In the genomic region with DNA sequence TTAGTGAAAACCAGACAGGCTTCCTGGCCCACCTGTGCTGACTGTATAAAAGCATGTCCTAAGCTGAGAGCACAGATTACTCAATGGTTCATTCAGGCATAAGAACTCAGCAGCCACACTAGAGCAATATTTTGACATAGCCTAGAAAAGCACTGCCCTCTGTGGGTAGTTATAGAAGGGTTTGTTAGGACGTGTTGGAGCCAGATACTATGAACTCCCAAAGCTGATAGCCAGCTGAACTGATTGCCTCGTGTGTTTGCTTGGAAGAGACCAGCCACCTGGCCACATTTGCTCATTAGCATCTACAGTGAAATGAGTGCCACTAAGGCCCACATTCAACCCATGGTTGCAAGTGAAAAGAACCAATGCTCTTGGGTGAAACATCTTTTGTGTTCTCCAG, we compare ENCODE assay signal across 18 cellular contexts. TPM values are rescaled to one million over a fixed set of nuclear protein-coding genes. Genes with fewer than 3 reads are reported as not detected.
A peak's percentile ranks its signal among the peaks of the same experiment; 100 is the strongest.
DNase-seq lines count a peak whose midpoint lies in the region; FAIRE-seq lines count a peak whose summit lies in the region.
"Had no signal": no experiment of that assay in that cellular context is flagged by ENCODE, and none has a peak within 500 bp of the region (broad histone marks: within the 10 kb centered on the region; RNA-seq: fewer than 3 reads in every experiment).

No MANE protein-coding gene starts in this region.

- no peak overlapping the region for H2BK120ac ChIP-seq in neuronal stem cell (ENCODE audit: low read depth, low read length)

- no peaks in the 10 kb centered on the region for H3K27me3 ChIP-seq in neuronal stem cell (ENCODE audit: control insufficient read depth in 3 of 3, insufficient read depth in 3 of 3, low read depth in 1 of 3, low read length in 3 of 3)
- H3K27me3 ChIP-seq: colonic mucosa, esophagus muscularis mucosa had no signal

- H3K14ac ChIP-seq in neuronal stem cell (ENCODE audit: low read length): no peak overlapping the region

- no peaks in the 10 kb centered on the region for H3K79me1 ChIP-seq in neuronal stem cell (ENCODE audit: low read depth, low read length)

- H3K4me2 ChIP-seq in neuronal stem cell (ENCODE audit: insufficient read depth, low read length, poor library complexity, severe bottlenecking): no peak overlapping the region

- no peak overlapping the region for H3K4ac ChIP-seq in neuronal stem cell (ENCODE audit: low read length)

- no peak overlapping the region for H3K4me3 ChIP-seq in neuronal stem cell (ENCODE audit: low read length in 2 of 2)
- H3K4me3 ChIP-seq: colonic mucosa, esophagus muscularis mucosa, lung had no signal

- FAIRE-seq in frontal cortex (lab: Jason Lieb, UNC): no peak
- FAIRE-seq: RCC 7860 had no signal

- no peak overlapping the region for H2AK5ac ChIP-seq in neuronal stem cell (ENCODE audit: low read depth, low read length)

- WGBS in neuronal stem cell (ENCODE audit: extremely low coverage in 2 of 2, insufficient read length in 2 of 2, insufficient replicate concordance in 1 of 2), 2 donors: no CpG with 5 or more reads among the region's 2 CpGs

- no peak overlapping the region for H2BK5ac ChIP-seq in neuronal stem cell (ENCODE audit: low read length)

- peak overlapping the region; percentile 58 for H2AFZ ChIP-seq in neuronal stem cell (ENCODE audit: low read length)

- no peak overlapping the region for H4K91ac ChIP-seq in neuronal stem cell (ENCODE audit: low read depth, low read length, poor library complexity)

- H3K9me3 ChIP-seq in neuronal stem cell (replicated peaks in 1 of 2; ENCODE audit: control insufficient read depth in 2 of 2, insufficient read depth in 1 of 2, low read depth in 1 of 2, low read length in 2 of 2): no peaks in the 10 kb centered on the region
- H3K9me3 ChIP-seq: colonic mucosa, esophagus muscularis mucosa had no signal

- H3K4me1 ChIP-seq in neuronal stem cell (ENCODE audit: control insufficient read depth in 2 of 2, insufficient read depth in 1 of 2, low read depth in 1 of 2, low read length in 2 of 2): no peaks in the 10 kb centered on the region
- H3K4me1 ChIP-seq: colonic mucosa, esophagus muscularis mucosa had no signal

- H3K9ac ChIP-seq in neuronal stem cell (ENCODE audit: low read depth, low read length, poor library complexity): no peak overlapping the region

- H2BK12ac ChIP-seq in neuronal stem cell (ENCODE audit: low read length): no peak overlapping the region

- no peak overlapping the region for H3K23ac ChIP-seq in neuronal stem cell (ENCODE audit: low read depth, low read length, poor library complexity)

- H3K18ac ChIP-seq in neuronal stem cell (ENCODE audit: low read length): no peak overlapping the region

- H3K36me3 ChIP-seq in neuronal stem cell (replicated peaks in 1 of 2; ENCODE audit: control insufficient read depth in 2 of 2, insufficient read depth in 2 of 2, low read length in 2 of 2): no peaks in the 10 kb centered on the region
- H3K36me3 ChIP-seq: colonic mucosa, esophagus muscularis mucosa had no signal

- H3K27ac ChIP-seq in neuronal stem cell (replicated peaks; ENCODE audit: low read length): no peak overlapping the region
- H3K27ac ChIP-seq: 22Rv1, colonic mucosa, esophagus muscularis mucosa had no signal

- DNase-seq in DMS53 (lab: John Stamatoyannopoulos, UW): peak; percentile 31
- DNase-seq in DMS53 treated with DMSO at 0.1 percent for 48 hours (lab: John Stamatoyannopoulos, UW; ENCODE audit: unreplicated experiment): no peak
- peak; percentile 5 for DNase-seq in NAMALWA (ENCODE audit: low spot score)
- peak; percentile 22 for DNase-seq in amniotic epithelial cell (ENCODE audit: low read depth)
- no peak for DNase-seq in neuronal stem cell (ENCODE audit: low spot score)
- no peak for DNase-seq in stimulated activated CD4-positive, alpha-beta T cell treated with anti-CD3 and anti-CD28 coated beads, Interleukin-2, amount 100 ng/mL, for 24 hours
- DNase-seq in frontal cortex (ENCODE audit: low spot score in 2 of 2): no peak
- DNase-seq in stimulated activated CD8-positive, alpha-beta memory T cell treated with anti-CD3 and anti-CD28 coated beads, Interleukin-4, amount 100 ng/mL, for 48 hours: no peak
- DNase-seq: activated CD4-positive, alpha-beta T cell treated with anti-CD3 and anti-CD28 coated beads, Interleukin-2, amount 10 ng/mL, durations not matched to agents 7 days and 5 days; activated T-cell treated with anti-CD3 and anti-CD28 coated beads, Interleukin-2, amount 50 U/mL, for 24 hours; CD4-positive, CD25-positive, alpha-beta regulatory T cell; colonic mucosa; GF-D8; NCI-H2081 had no signal

- H4K8ac ChIP-seq in neuronal stem cell (ENCODE audit: low read depth, low read length): no peak overlapping the region

- no peak overlapping the region for H2BK15ac ChIP-seq in neuronal stem cell (ENCODE audit: low read length)

RNA-seq across cellular contexts. Expression of gene ABCA5, which starts 30.8 kb away (rescaled TPM):
- polyA plus RNA-seq in neuronal stem cell (2013, experiment 1 of 2): 3.5 TPM
- 4.7 TPM for polyA plus RNA-seq in neuronal stem cell (2013, experiment 2 of 2)
- 49.3 TPM for total RNA-seq in frontal cortex

RNA-seq across cellular contexts. Expression of gene MAP2K6, which starts 56.8 kb away (rescaled TPM):
- polyA plus RNA-seq in neuronal stem cell (2013, experiment 1 of 2): 39.6 TPM
- polyA plus RNA-seq in neuronal stem cell (2013, experiment 2 of 2): 40.7 TPM
- total RNA-seq in frontal cortex: 30.6 TPM

Comparison
In these comparisons a context has a peak if more than half of its experiments do, and no peak if none do; other contexts are left out.
1. DNase-seq: peak in DMS53 (single experiment), NAMALWA (single experiment) and amniotic epithelial cell (single experiment); none in DMS53 treated with DMSO at 0.1 percent for 48 hours (single experiment), neuronal stem cell (single experiment), stimulated activated CD4-positive, alpha-beta T cell treated with anti-CD3 and anti-CD28 coated beads, Interleukin-2, amount 100 ng/mL, for 24 hours (0 of 2), frontal cortex (0 of 2) and stimulated activated CD8-positive, alpha-beta memory T cell treated with anti-CD3 and anti-CD28 coated beads, Interleukin-4, amount 100 ng/mL, for 48 hours (single experiment).